In the genomic region with DNA sequence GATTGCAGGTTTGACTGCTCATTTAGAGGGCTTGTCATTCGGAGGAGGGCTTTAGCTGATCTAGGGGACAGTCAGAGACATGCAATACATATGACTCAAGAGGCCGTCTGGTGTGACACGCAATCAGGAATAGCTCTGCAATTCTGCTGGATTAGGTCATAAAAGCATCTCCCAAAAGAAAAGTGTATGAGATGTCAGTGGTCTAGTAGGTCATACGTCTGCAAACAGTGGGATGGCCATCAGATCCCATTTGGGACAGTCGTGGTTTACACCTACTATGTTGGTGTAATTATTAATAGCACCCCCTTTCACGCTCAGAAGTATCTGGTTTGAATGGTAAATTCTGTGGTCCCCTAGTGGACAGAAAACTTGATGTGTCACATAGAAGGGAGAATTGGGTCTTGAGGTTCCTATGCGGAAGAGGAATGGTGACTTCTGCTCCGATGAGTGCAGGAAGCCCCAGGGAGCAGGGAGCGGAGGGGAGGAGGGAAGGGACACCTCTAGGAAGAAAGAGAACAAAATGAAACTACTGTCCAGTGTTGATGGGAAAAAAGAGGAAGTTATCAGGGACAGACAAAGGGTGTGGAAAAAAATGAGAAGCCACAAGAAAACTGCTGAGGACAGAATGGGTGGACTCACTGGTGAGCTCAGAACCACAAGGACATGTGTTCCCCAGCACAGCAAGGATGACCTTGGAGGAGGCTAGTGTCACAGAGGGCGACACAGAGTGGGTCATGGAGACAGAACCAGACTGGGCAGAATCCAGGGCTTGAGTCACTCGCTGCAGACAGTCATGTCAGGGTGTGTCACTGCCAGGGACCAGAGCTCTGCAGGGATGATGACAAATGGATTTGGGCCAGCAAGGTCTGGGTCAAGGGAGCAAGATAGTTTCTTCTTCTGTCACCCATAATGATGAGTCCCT, we compare ENCODE assay signal across 9 cellular contexts. TPM values are rescaled to one million over a fixed set of nuclear protein-coding genes. Genes with fewer than 3 reads are reported as not detected.
DNase-seq lines count a peak whose midpoint lies in the region; TF ChIP-seq lines count a peak whose summit lies in the region.
"Had no signal": no experiment of that assay in that cellular context is flagged by ENCODE, and none has a peak within 500 bp of the region (broad histone marks: within the 10 kb centered on the region; RNA-seq: fewer than 3 reads in every experiment).

No MANE protein-coding gene starts in this region.

- peak; percentile 69 for DNase-seq in GM12865 (ENCODE audit: low read depth)
- no peak for DNase-seq in H9
- DNase-seq in OCI-LY7 (ENCODE audit: low spot score), result peak; percentile 43
- DNase-seq in fibroblast of the aortic adventitia (ENCODE audit: low read depth), result peak; percentile 48
- peak; percentile 80 for DNase-seq in spleen
- DNase-seq in NCI-H2171 (lab: John Stamatoyannopoulos, UW), result no peak
- DNase-seq in HPDE6-E6E7 (ENCODE audit: extremely low spot score), result no peak
- DNase-seq in activated CD4-positive, alpha-beta T cell treated with anti-CD3 and anti-CD28 coated beads for 1 hour, result no peak

- intact Hi-C loops in OCI-LY7 (cut with micrococcal nuclease; ENCODE audit: unreplicated experiment), result loop anchor here (5.0 kb wide), 1 partner anchor 38 kb away; no protein-coding TSS in a partner anchor
- intact Hi-C loops in spleen (cut with DNase I; ENCODE audit: low total_unique reads), result no loop called here

- H3K9me3 ChIP-seq in H9 (ENCODE audit: control insufficient read depth, low read depth, low read length) (no peaks in the 10 kb centered on the region), OCI-LY7 (ENCODE audit: low read length) (no peaks in the 10 kb centered on the region), spleen (no peaks in the 10 kb centered on the region)

- no peak overlapping the region for H2AK5ac ChIP-seq in H9 (ENCODE audit: insufficient read length, low read length)

- H3T11ph ChIP-seq in H9 (ENCODE audit: low read length), result no peak overlapping the region

- no peak overlapping the region for H3K18ac ChIP-seq in H9 (ENCODE audit: insufficient read length, low read depth, low read length)

- no CpG with 5 or more reads among the region's 11 CpGs for WGBS in H9 (ENCODE audit: extremely low coverage, insufficient read length, low lambda C conversion rate)
- WGBS in spleen, 5 donors, result 31 to 50% (median 41%) methylated on average over 11 of the region's 11 CpGs

- H2BK5ac ChIP-seq in H9 (ENCODE audit: insufficient read length, low read length), result no peak overlapping the region

- no peaks in the 10 kb centered on the region for H3K27me3 ChIP-seq in H9 (ENCODE audit: insufficient read depth, low read length)
- no peaks in the 10 kb centered on the region for H3K27me3 ChIP-seq in spleen (replicated peaks in 1 of 7)

- POLR2A ChIA-PET in OCI-LY7 (lab: Charles Lee), result interaction anchor here (0.8 to 2.8 kb wide), 10 partner anchors 9 to 64 kb away, joined by 3 to 9 read pairs (median 4); no protein-coding TSS in a partner anchor

- TF ChIP-seq CTCF in GM12865 (IDR thresholded peaks at IDR 0.05; ENCODE audit: insufficient read depth, low read depth, low read length, missing control alignments), result peak; percentile 41
- peak; percentile 22; the same call in 1 of the 3 replicates for TF ChIP-seq CTCF in H9 (conservative IDR thresholded peaks at IDR 0.05)
- peak; percentile 71 for TF ChIP-seq CTCF in OCI-LY7 (conservative IDR thresholded peaks at IDR 0.05; ENCODE audit: low read length)
- no peak for TF ChIP-seq CTCF in fibroblast of the aortic adventitia (IDR thresholded peaks at IDR 0.05; ENCODE audit: insufficient read depth, low read length)
- peak in 6 of 11 experiments; percentile 5 to 44 (median 31) for TF ChIP-seq CTCF in spleen (IDR thresholded peaks at IDR 0.05 in 8 of 11, conservative IDR thresholded peaks at IDR 0.05 in 3 of 11)

- H3K9me3 Mint-ChIP-seq in H9, result no peaks in the 10 kb centered on the region
- H3K9me3 Mint-ChIP-seq: nephron had no signal

- no peaks in the 10 kb centered on the region for H3K23me2 ChIP-seq in H9 (ENCODE audit: insufficient read length, low read depth, low read length, poor library complexity, severe bottlenecking)

- 0 out of 2 replicates have a peak overlapping the region, but pooled peaks have one; percentile 4 for H3K4me3 ChIP-seq in GM12865 (ENCODE audit: low read depth, low read length)
- H3K4me3 ChIP-seq in OCI-LY7 (ENCODE audit: low read depth, low read length, poor library complexity, severe bottlenecking), result peak overlapping the region; percentile 8
- no peak overlapping the region for H3K4me3 ChIP-seq in fibroblast of the aortic adventitia (ENCODE audit: low read depth, low read length)
- peak overlapping the region in 2 of 8 donors; percentile 6 to 34 for H3K4me3 ChIP-seq in spleen

- no peak overlapping the region for H2BK20ac ChIP-seq in H9 (ENCODE audit: low read depth, low read length, poor library complexity, severe bottlenecking)

- no peak overlapping the region; a peak in 1 of 7 replicates for H3K27ac Mint-ChIP-seq in H9
- H3K27ac Mint-ChIP-seq: nephron had no signal

- no peaks in the 10 kb centered on the region for H3K36me3 ChIP-seq in OCI-LY7 (ENCODE audit: insufficient read depth, low read length)
- H3K36me3 ChIP-seq in spleen, result no peaks in the 10 kb centered on the region

- H3K23ac ChIP-seq in H9 (ENCODE audit: insufficient read length, low read depth, low read length), result no peak overlapping the region

- no peak overlapping the region for H3K56ac ChIP-seq in H9 (ENCODE audit: insufficient read length, low read depth, low read length)

- no peak overlapping the region for H3K27ac ChIP-seq in H9 (ENCODE audit: insufficient read length, low read depth, low read length)
- peak overlapping the region; percentile 27 for H3K27ac ChIP-seq in OCI-LY7 (ENCODE audit: low read depth, low read length, poor library complexity, severe bottlenecking)
- H3K27ac ChIP-seq in spleen, result peak overlapping the region; percentile 3 to 87 (median 75)

- H2BK120ac ChIP-seq in H9 (ENCODE audit: low read depth, low read length, poor library complexity, severe bottlenecking), result no peak overlapping the region

- H2BK12ac ChIP-seq in H9 (ENCODE audit: insufficient read length, low read depth, low read length), result no peak overlapping the region

- no peak overlapping the region for H3K4ac ChIP-seq in H9 (ENCODE audit: low read depth, low read length)

- H3K9ac ChIP-seq in H9 (ENCODE audit: extremely low read depth, insufficient read length, low read length), result no peak overlapping the region

- H3K4me1 ChIP-seq in H9 (ENCODE audit: insufficient read depth, low read length), result no peaks in the 10 kb centered on the region
- peaks cover 78% of the 10 kb centered on the region for H3K4me1 ChIP-seq in OCI-LY7 (ENCODE audit: insufficient read depth, low read length, poor library complexity, severe bottlenecking)
- peaks cover 59 to 100% (median 80%) of the 10 kb centered on the region in 6 donors for H3K4me1 ChIP-seq in spleen

- H4K91ac ChIP-seq in H9 (ENCODE audit: insufficient read length, low read depth, low read length), result no peak overlapping the region

- H2AFZ ChIP-seq in H9 (ENCODE audit: low read length), result no peak overlapping the region
- H2AFZ ChIP-seq in OCI-LY7 (ENCODE audit: low read length), result peak overlapping the region; percentile 43

- H3K14ac ChIP-seq in H9 (ENCODE audit: insufficient read depth, low read length), result no peak overlapping the region

- H4K20me1 ChIP-seq in H9 (ENCODE audit: control insufficient read depth, insufficient read depth, insufficient read length) (no peaks in the 10 kb centered on the region), OCI-LY7 (ENCODE audit: insufficient read depth, low read length) (no peaks in the 10 kb centered on the region)

- no peak overlapping the region for H4K5ac ChIP-seq in H9 (ENCODE audit: insufficient read length, low read depth, low read length)

- H3K79me1 ChIP-seq in H9 (ENCODE audit: insufficient read depth, low read depth, low read length, poor library complexity, severe bottlenecking), result no peaks in the 10 kb centered on the region

- no peak overlapping the region for H4K8ac ChIP-seq in H9 (replicated peaks; ENCODE audit: insufficient read length, low read depth, low read length)

- no TSS peak for BruUV-seq in OCI-LY7 (replicated peaks; lab: Mats Ljungman, UMichigan)

- no peaks in the 10 kb centered on the region for H3K79me2 ChIP-seq in H9 (ENCODE audit: insufficient read depth, low read length)
- no peaks in the 10 kb centered on the region for H3K79me2 ChIP-seq in OCI-LY7 (ENCODE audit: insufficient read depth, low read depth, low read length)

- peaks cover 12% of the 10 kb centered on the region for H3K27me3 Mint-ChIP-seq in H9 (ENCODE audit: low read depth)

- no peaks in the 10 kb centered on the region for H3K36me3 Mint-ChIP-seq in H9 (ENCODE audit: insufficient read depth in 1 of 3, low read depth in 3 of 3)

- no peak for TF ChIP-seq POLR2A in spleen (IDR thresholded peaks at IDR 0.05)

- CTCF ChIA-PET in OCI-LY7 (lab: Charles Lee; ENCODE audit: unreplicated experiment), result interaction anchor here (0.8 to 1.2 kb wide), 4 partner anchors 23 to 78 kb away, joined by 3 to 5 read pairs (median 3); no protein-coding TSS in a partner anchor

- H3K4me2 ChIP-seq in H9 (ENCODE audit: insufficient read depth, insufficient read length, low read length) (no peak overlapping the region), OCI-LY7 (ENCODE audit: low read length) (peak overlapping the region; percentile 58)

- H3K4me1 Mint-ChIP-seq in H9, result peaks cover 12 to 13% of the 10 kb centered on the region in 2 experiments
- H3K4me1 Mint-ChIP-seq: nephron had no signal

- H2BK15ac ChIP-seq in H9 (ENCODE audit: low read depth, low read length), result no peak overlapping the region

- no peaks in the 10 kb centered on the region for H3K9me2 ChIP-seq in OCI-LY7 (ENCODE audit: insufficient read depth, low read length)

- no peak overlapping the region for H3K4me3 Mint-ChIP-seq in H9
- H3K4me3 Mint-ChIP-seq: nephron had no signal

RNA-seq across cellular contexts. Expression of a gene that starts 59.9 kb away (rescaled TPM):
- total RNA-seq in H9 (2021) (1.8 and 3.5 TPM in 2 replicates), OCI-LY7 (2022) (21.6 and 21.9 TPM in 2 replicates), fibroblast of the aortic adventitia (ENCODE audit: low replicate concordance) (12.8 and 22.9 TPM in 2 replicates), spleen (10 to 100 TPM; 36.2 to 84.3 (median 61.8) TPM)
- total RNA-seq in OCI-LY7 (2014; rRNA removed; shearing (Covaris generic)), result 5.0 and 10.8 TPM in 2 replicates
- 10 to 100 TPM; 24.8 to 38.1 (median 28.5) TPM for polyA plus RNA-seq in spleen

Comparison
In these comparisons a context has a peak if more than half of its experiments do, and no peak if none do; other contexts are left out.
1. DNase-seq: peak in GM12865 (single experiment), OCI-LY7 (single experiment), fibroblast of the aortic adventitia (single experiment) and spleen (single experiment); none in H9 (single experiment), NCI-H2171 (single experiment), HPDE6-E6E7 (single experiment) and activated CD4-positive, alpha-beta T cell treated with anti-CD3 and anti-CD28 coated beads for 1 hour (single experiment).